ENCODE assay signal across 9 cellular contexts in the genomic region with DNA sequence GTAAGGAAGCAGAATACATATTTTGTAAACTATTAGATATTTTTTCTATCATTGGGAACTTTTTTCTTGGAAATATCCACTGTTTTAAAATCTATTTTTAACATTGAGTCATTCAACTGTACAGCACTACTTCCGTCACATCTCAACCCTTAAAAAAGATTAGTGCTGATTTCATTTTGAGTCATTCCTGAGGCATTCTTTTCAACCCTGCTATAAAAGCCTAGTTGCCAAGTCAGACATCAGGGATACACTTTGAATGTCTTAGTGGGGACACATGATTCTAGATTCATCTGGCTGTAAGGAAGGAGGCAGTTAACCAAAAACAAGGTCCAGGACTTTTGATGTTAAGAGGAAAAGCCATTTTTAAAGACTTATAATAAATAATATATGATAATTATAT.
A peak's percentile ranks its signal among the peaks of the same experiment; 100 is the strongest.
DNase-seq lines count a peak whose midpoint lies in the region; ATAC-seq, FAIRE-seq and TF ChIP-seq lines count a peak whose summit lies in the region.
"Had no signal": no experiment of that assay in that cellular context is flagged by ENCODE, and none has a peak within 500 bp of the region (broad histone marks: within the 10 kb centered on the region; RNA-seq: fewer than 3 reads in every experiment).

No MANE protein-coding gene starts in this region.

- TF ChIP-seq POLR2A in uterus (IDR thresholded peaks at IDR 0.05), result no peak
- no peak for TF ChIP-seq POLR2A in thyroid gland (IDR thresholded peaks at IDR 0.05)

- peak; percentile 12 for FAIRE-seq in endometrium (lab: Jason Lieb, UNC)

- H3K9me3 ChIP-seq in uterus, result no peaks in the 10 kb centered on the region
- no peaks in the 10 kb centered on the region for H3K9me3 ChIP-seq in thyroid gland

- H3K27me3 ChIP-seq in uterus, result peaks cover 0 to 4% of the 10 kb centered on the region in 2 donors
- H3K27me3 ChIP-seq in thyroid gland, result no peaks in the 10 kb centered on the region

- DNase-seq in M059J (ENCODE audit: low read depth) (peak; percentile 96), retinal pigment epithelial cell (ENCODE audit: low read depth) (peak; percentile 91), NCI-H2227 (lab: John Stamatoyannopoulos, UW; ENCODE audit: unreplicated experiment) (no peak), uterus (no peak), thyroid gland (no peak), cortex of kidney (lab: John Stamatoyannopoulos, UW) (no peak)
- DNase-seq: NCI-H187 had no signal

- H3K4me3 ChIP-seq in retinal pigment epithelial cell (ENCODE audit: low read length) (no peak overlapping the region), uterus (no peak overlapping the region), thyroid gland (replicated peaks in 1 of 3) (no peak overlapping the region)

- intact Hi-C loops in uterus (cut with DNase I; ENCODE audit: low total_unique reads) (no loop called here), thyroid gland (cut with DNase I) (no loop called here)

- H3K36me3 ChIP-seq in uterus (no peaks in the 10 kb centered on the region), thyroid gland (no peaks in the 10 kb centered on the region)

- ATAC-seq in GM19463 (IDR thresholded peaks at IDR 0.05; ENCODE audit: unreplicated experiment), result peak; percentile 67

- 68% methylated on average over 1 of the region's 1 CpG for WGBS in thyroid gland, 2 donors

- H3K27ac ChIP-seq in uterus, result peak overlapping the region in 1 of 2 donors; percentile 13
- no peak overlapping the region for H3K27ac ChIP-seq in thyroid gland

- H3K4me1 ChIP-seq in uterus (no peaks in the 10 kb centered on the region), thyroid gland (no peaks in the 10 kb centered on the region)

- TF ChIP-seq CTCF in retinal pigment epithelial cell (conservative IDR thresholded peaks at IDR 0.05; ENCODE audit: low read depth, low read length) (no peak), uterus (IDR thresholded peaks at IDR 0.05) (no peak), thyroid gland (IDR thresholded peaks at IDR 0.05) (no peak)

Comparison
In these comparisons a context has a peak if more than half of its experiments do, and no peak if none do; other contexts are left out.
1. DNase-seq: peak in M059J (single experiment) and retinal pigment epithelial cell (single experiment); none in NCI-H2227 (single experiment), uterus (0 of 2), thyroid gland (0 of 2) and cortex of kidney (single experiment).